Comparison of ENCODE assay signal across 1 cellular context in genomic region chr4:51842167-51842553, GRCh38.
A peak's percentile ranks its signal among the peaks of the same experiment; 100 is the strongest.
TF ChIP-seq lines count a peak whose summit lies in the region.

No MANE protein-coding gene starts in this region.

TF ChIP-seq in H1, 55 proteins besides CTCF, POLR2A, EP300 and RAD21:
- TF ChIP-seq CHD7 (IDR thresholded peaks at IDR 0.05; ENCODE audit: insufficient replicate concordance, low read length) (no peak), POLR2AphosphoS5 (IDR thresholded peaks at IDR 0.05; ENCODE audit: low read depth, low read length) (no peak), SRF (IDR thresholded peaks at IDR 0.05; ENCODE audit: low read depth, low read length) (no peak), CHD1 (IDR thresholded peaks at IDR 0.05; ENCODE audit: low read depth, low read length) (no peak), ATF2 (IDR thresholded peaks at IDR 0.05; ENCODE audit: low read length) (no peak), E2F6 (IDR thresholded peaks at IDR 0.05) (peak; percentile 68), EGR1 (IDR thresholded peaks at IDR 0.05; ENCODE audit: borderline replicate concordance, low read depth, low read length) (no peak), KDM1A (IDR thresholded peaks at IDR 0.05; ENCODE audit: borderline replicate concordance, low read length) (no peak), RFX5 (IDR thresholded peaks at IDR 0.05; ENCODE audit: borderline replicate concordance, low read depth, low read length) (no peak), SUZ12 (IDR thresholded peaks at IDR 0.05; ENCODE audit: low read length) (peak; percentile 35; the same call in 1 of the 2 replicates), SP1 (IDR thresholded peaks at IDR 0.05; ENCODE audit: low read depth, low read length) (no peak), CTBP2 (IDR thresholded peaks at IDR 0.05; ENCODE audit: borderline replicate concordance, insufficient read depth, insufficient read length, low read length) (no peak), TCF12 (IDR thresholded peaks at IDR 0.05; ENCODE audit: low read depth, low read length) (no peak), TEAD4 (IDR thresholded peaks at IDR 0.05; ENCODE audit: low read depth, low read length) (no peak), USF2 (IDR thresholded peaks at IDR 0.05; ENCODE audit: low read length) (no peak)
